2 cellular contexts compared by ENCODE assay signal in the genomic region with DNA sequence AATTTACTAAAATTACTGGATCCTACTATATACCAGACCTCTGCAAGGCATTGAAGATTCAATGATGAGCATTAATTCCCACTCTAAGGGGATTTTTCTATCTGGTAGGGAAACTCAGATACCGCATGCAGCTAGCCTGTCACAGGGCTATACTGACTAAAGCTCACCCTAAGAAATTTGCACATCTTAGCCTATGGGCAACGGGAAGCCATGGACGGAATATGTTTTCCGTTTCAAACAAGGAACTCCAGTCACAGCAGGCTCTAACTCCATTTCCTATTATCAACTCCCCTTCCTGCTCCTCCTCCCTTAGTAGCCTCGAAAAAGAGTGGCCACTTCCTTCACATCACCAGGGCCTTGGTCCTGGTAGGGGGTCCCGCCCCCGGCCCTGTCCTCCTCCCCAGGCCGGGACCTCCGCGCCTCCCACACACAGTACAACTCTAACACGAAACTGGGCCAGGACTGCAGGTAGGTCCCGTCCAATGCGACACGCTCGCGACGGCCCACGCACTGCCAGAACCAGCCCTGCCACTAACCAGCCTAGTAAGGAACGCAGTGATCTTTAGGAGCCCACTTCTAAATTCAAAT.
TF ChIP-seq lines count a peak whose summit lies in the region.

No MANE protein-coding gene starts in this region.

TF ChIP-seq in SK-N-SH treated with all-trans-retinoic acid at 6 μM for 48 hours, 23 proteins besides CTCF, POLR2A, EP300 and RAD21 (continued from another document):
- TF ChIP-seq CSDC2 (CRISPR knock-in tag; IDR thresholded peaks at IDR 0.05) = 0 out of 2 replicates have a peak, but pooled peaks have one; percentile 35
TF ChIP-seq in SK-N-SH treated with all-trans-retinoic acid at 6 μM for 48 hours: peak in this region for 1.

TF ChIP-seq in endothelial cell of umbilical vein, 7 proteins besides CTCF, POLR2A, EP300 and RAD21:
- TF ChIP-seq FOS (IDR thresholded peaks at IDR 0.05; ENCODE audit: borderline replicate concordance, insufficient read depth, low read length) = no peak
- TF ChIP-seq EZH2 (IDR thresholded peaks at IDR 0.05; ENCODE audit: borderline replicate concordance, low read depth, low read length, severe bottlenecking) = no peak
- TF ChIP-seq, protein P1, sequence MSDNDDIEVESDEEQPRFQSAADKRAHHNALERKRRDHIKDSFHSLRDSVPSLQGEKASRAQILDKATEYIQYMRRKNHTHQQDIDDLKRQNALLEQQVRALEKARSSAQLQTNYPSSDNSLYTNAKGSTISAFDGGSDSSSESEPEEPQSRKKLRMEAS (IDR thresholded peaks at IDR 0.05; ENCODE audit: insufficient read depth, insufficient read length) = no peak
- no peak for TF ChIP-seq JUN (IDR thresholded peaks at IDR 0.05; ENCODE audit: borderline replicate concordance, insufficient read depth, insufficient read length, low read depth)
- TF ChIP-seq POLR2AphosphoS5 (IDR thresholded peaks at IDR 0.05; ENCODE audit: insufficient read depth, low read depth, low read length) = no peak
- TF ChIP-seq GATA2 (IDR thresholded peaks at IDR 0.05; ENCODE audit: insufficient read depth, insufficient read length, low read depth, low read length) = no peak
- no peak for TF ChIP-seq MYC (IDR thresholded peaks at IDR 0.05; ENCODE audit: low read depth, low read length)
